Comparison of ENCODE assay signal across 13 cellular contexts in the genomic region with DNA sequence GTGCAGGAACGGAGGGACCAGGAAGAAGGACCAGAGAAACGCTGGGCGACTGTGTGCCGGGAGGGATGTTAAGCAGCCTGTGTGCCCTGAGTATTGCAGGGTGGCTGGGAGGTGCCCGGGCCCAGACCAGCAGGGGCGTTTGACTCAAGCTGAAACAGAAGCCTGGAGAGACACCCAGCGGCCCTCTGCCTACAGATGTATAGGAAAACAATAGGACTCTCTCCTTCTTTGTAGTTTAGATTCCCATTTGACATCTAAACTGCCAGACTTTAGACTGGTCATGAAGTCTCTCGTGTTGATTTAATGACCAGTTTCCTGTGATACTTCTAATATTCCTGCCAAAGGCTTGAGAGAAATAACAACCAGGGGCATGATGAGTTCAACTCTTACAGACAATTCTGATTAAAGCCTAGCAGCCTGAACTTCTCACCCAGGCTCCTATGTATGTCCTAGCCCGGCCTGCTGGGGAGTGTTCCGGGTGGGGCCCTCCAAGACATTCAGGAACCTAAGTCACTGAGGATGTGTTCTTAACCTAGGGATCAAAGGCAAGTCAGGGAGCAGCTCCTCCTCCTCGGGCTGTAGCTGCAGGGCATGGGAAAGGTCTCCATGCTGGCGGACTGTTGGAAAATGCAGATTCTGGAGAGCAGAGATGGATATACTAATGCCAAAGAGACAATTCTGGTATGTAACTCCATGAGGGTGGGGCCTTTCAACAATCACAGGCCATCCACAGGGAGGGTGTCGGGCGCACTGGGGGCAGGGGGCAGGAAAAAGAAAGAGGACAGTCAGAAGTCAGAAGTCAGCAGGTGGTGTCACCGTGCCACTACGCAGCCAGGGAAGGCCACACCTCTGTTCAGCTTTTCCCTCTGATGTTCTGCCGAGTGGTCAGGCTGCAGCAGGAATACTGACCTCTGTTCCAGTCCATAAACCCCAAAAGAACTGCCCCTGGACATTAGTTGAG.
DNase-seq lines count a peak whose midpoint lies in the region; ATAC-seq and TF ChIP-seq lines count a peak whose summit lies in the region.
"Had no signal": no experiment of that assay in that cellular context is flagged by ENCODE, and none has a peak within 500 bp of the region (broad histone marks: within the 10 kb centered on the region; RNA-seq: fewer than 3 reads in every experiment).

No MANE protein-coding gene starts in this region.

- H3K9ac ChIP-seq in Karpas-422 (ENCODE audit: low read length) = no peak overlapping the region

- no peak overlapping the region for H3K27ac Mint-ChIP-seq in stimulated activated naive B cell treated with anti-CD40 and anti-IgM and Interleukin-4, amounts not matched to agents 10 μg/mL and 1 μg/mL and 100 μg/mL, for 72 hours
- no peak overlapping the region for H3K27ac Mint-ChIP-seq in activated T-helper 2 cell treated with anti-CD3 and anti-CD28 coated beads, Interferon-gamma antibody, Interleukin-2, Interleukin-4, amounts not matched to agents 10 μg/mL and 5 μg/mL and 100 μg/mL, durations not matched to agents 14 hours and 24 hours and 36 hours

- intact Hi-C loops in spleen (cut with DNase I; ENCODE audit: low total_unique reads) = no loop called here
- intact Hi-C loops in activated T-helper 2 cell treated with anti-CD3 and anti-CD28 coated beads, Interferon-gamma antibody, Interleukin-2, Interleukin-4, amounts not matched to agents 10 μg/mL and 5 μg/mL and 100 μg/mL, durations not matched to agents 14 hours and 24 hours and 36 hours (cut with micrococcal nuclease) = no loop called here

- no peak overlapping the region for H3K27ac ChIP-seq in Karpas-422 (ENCODE audit: low read length)
- peak overlapping the region in 5 of 8 donors; percentile 42 to 66 (median 53) for H3K27ac ChIP-seq in spleen
- H3K27ac ChIP-seq: HL-60, neutrophil had no signal

- H3K36me3 Mint-ChIP-seq in stimulated activated naive B cell treated with anti-CD40 and anti-IgM and Interleukin-4, amounts not matched to agents 10 μg/mL and 1 μg/mL and 100 μg/mL, for 72 hours = no peaks in the 10 kb centered on the region
- peaks cover 2% of the 10 kb centered on the region for H3K36me3 Mint-ChIP-seq in activated T-helper 2 cell treated with anti-CD3 and anti-CD28 coated beads, Interferon-gamma antibody, Interleukin-2, Interleukin-4, amounts not matched to agents 10 μg/mL and 5 μg/mL and 100 μg/mL, durations not matched to agents 14 hours and 24 hours and 36 hours (ENCODE audit: low read depth)

- no peak for ATAC-seq in stimulated activated naive B cell treated with anti-CD40 and anti-IgM and Interleukin-4, amounts not matched to agents 10 μg/mL and 1 μg/mL and 100 μg/mL, for 72 hours (replicated peaks)
- ATAC-seq in HG02588 (IDR thresholded peaks at IDR 0.05; ENCODE audit: unreplicated experiment) = no peak

- H3K4me1 ChIP-seq in Karpas-422 (ENCODE audit: low read length) (no peaks in the 10 kb centered on the region), spleen (peaks cover 0 to 11% (median 0%) of the 10 kb centered on the region in 6 donors)

- H2AFZ ChIP-seq in Karpas-422 (ENCODE audit: low read length) = no peak overlapping the region

- no peak for TF ChIP-seq CTCF in spleen (IDR thresholded peaks at IDR 0.05 in 8 of 11, conservative IDR thresholded peaks at IDR 0.05 in 3 of 11)

- H3K4me2 ChIP-seq in Karpas-422 (ENCODE audit: low read depth, low read length, poor library complexity, severe bottlenecking) = no peak overlapping the region

- DNase-seq in Karpas-422 (peak; percentile 46), dermis blood vessel endothelial cell (peak; percentile 92), kidney tubule cell (ENCODE audit: low spot score) (peak; percentile 25), spleen (no peak), SIG-M5 (lab: John Stamatoyannopoulos, UW) (no peak)
- DNase-seq in stimulated activated naive B cell treated with anti-CD40 and anti-IgM and Interleukin-4, amounts not matched to agents 10 μg/mL and 1 μg/mL and 100 μg/mL, for 72 hours = no peak
- DNase-seq in activated T-helper 2 cell treated with anti-CD3 and anti-CD28 coated beads, Interferon-gamma antibody, Interleukin-2, Interleukin-4, amounts not matched to agents 10 μg/mL and 5 μg/mL and 100 μg/mL, durations not matched to agents 14 hours and 24 hours and 36 hours (ENCODE audit: low spot score) = no peak
- DNase-seq: activated CD4-positive, alpha-beta T cell treated with anti-CD3 and anti-CD28 coated beads, Interleukin-2, amount 50 U/mL, for 1 hour; NCI-H1417; SHP77 had no signal

- no peaks in the 10 kb centered on the region for H3K9me3 Mint-ChIP-seq in stimulated activated naive B cell treated with anti-CD40 and anti-IgM and Interleukin-4, amounts not matched to agents 10 μg/mL and 1 μg/mL and 100 μg/mL, for 72 hours
- no peaks in the 10 kb centered on the region for H3K9me3 Mint-ChIP-seq in activated T-helper 2 cell treated with anti-CD3 and anti-CD28 coated beads, Interferon-gamma antibody, Interleukin-2, Interleukin-4, amounts not matched to agents 10 μg/mL and 5 μg/mL and 100 μg/mL, durations not matched to agents 14 hours and 24 hours and 36 hours

- H3K36me3 ChIP-seq in Karpas-422 (ENCODE audit: insufficient read depth, low read length) = no peaks in the 10 kb centered on the region
- H3K36me3 ChIP-seq in spleen = no peaks in the 10 kb centered on the region
- H3K36me3 ChIP-seq: neutrophil had no signal

- H3K4me3 Mint-ChIP-seq in stimulated activated naive B cell treated with anti-CD40 and anti-IgM and Interleukin-4, amounts not matched to agents 10 μg/mL and 1 μg/mL and 100 μg/mL, for 72 hours = no peak overlapping the region
- H3K4me3 Mint-ChIP-seq in activated T-helper 2 cell treated with anti-CD3 and anti-CD28 coated beads, Interferon-gamma antibody, Interleukin-2, Interleukin-4, amounts not matched to agents 10 μg/mL and 5 μg/mL and 100 μg/mL, durations not matched to agents 14 hours and 24 hours and 36 hours (ENCODE audit: low read depth) = no peak overlapping the region

- H3K9me3 ChIP-seq in Karpas-422 (ENCODE audit: low read length) = no peaks in the 10 kb centered on the region
- no peaks in the 10 kb centered on the region for H3K9me3 ChIP-seq in spleen
- H3K9me3 ChIP-seq: neutrophil had no signal

- H4K20me1 ChIP-seq in Karpas-422 (ENCODE audit: insufficient read depth, low read depth, low read length) = no peaks in the 10 kb centered on the region

- H3K27me3 Mint-ChIP-seq in stimulated activated naive B cell treated with anti-CD40 and anti-IgM and Interleukin-4, amounts not matched to agents 10 μg/mL and 1 μg/mL and 100 μg/mL, for 72 hours = peaks cover 4 to 9% of the 10 kb centered on the region in 2 donors
- H3K27me3 Mint-ChIP-seq in activated T-helper 2 cell treated with anti-CD3 and anti-CD28 coated beads, Interferon-gamma antibody, Interleukin-2, Interleukin-4, amounts not matched to agents 10 μg/mL and 5 μg/mL and 100 μg/mL, durations not matched to agents 14 hours and 24 hours and 36 hours (ENCODE audit: low read depth) = no peaks in the 10 kb centered on the region

- no peaks in the 10 kb centered on the region for H3K79me2 ChIP-seq in Karpas-422 (ENCODE audit: low read length)

- no peak for TF ChIP-seq POLR2A in spleen (IDR thresholded peaks at IDR 0.05)

- no peaks in the 10 kb centered on the region for H3K27me3 ChIP-seq in Karpas-422 (ENCODE audit: low read length)
- H3K27me3 ChIP-seq in spleen (replicated peaks in 1 of 7) = no peaks in the 10 kb centered on the region
- H3K27me3 ChIP-seq: neutrophil had no signal

- no peaks in the 10 kb centered on the region for H3K4me1 Mint-ChIP-seq in stimulated activated naive B cell treated with anti-CD40 and anti-IgM and Interleukin-4, amounts not matched to agents 10 μg/mL and 1 μg/mL and 100 μg/mL, for 72 hours
- H3K4me1 Mint-ChIP-seq in activated T-helper 2 cell treated with anti-CD3 and anti-CD28 coated beads, Interferon-gamma antibody, Interleukin-2, Interleukin-4, amounts not matched to agents 10 μg/mL and 5 μg/mL and 100 μg/mL, durations not matched to agents 14 hours and 24 hours and 36 hours (ENCODE audit: low read depth) = no peaks in the 10 kb centered on the region

- H3K4me3 ChIP-seq in Karpas-422 (ENCODE audit: low read length) (no peak overlapping the region), spleen (no peak overlapping the region)

- H3K9me2 ChIP-seq in Karpas-422 (replicated peaks; ENCODE audit: insufficient read depth, low read length) = no peaks in the 10 kb centered on the region

- 72 to 86% (median 76%) methylated on average over 17 of the region's 17 CpGs for WGBS in spleen, 5 donors

Comparison
In these comparisons a context has a peak if more than half of its experiments do, and no peak if none do; other contexts are left out.
1. DNase-seq: peak in Karpas-422 (single experiment), dermis blood vessel endothelial cell (single experiment) and kidney tubule cell (single experiment); none in spleen (single experiment), stimulated activated naive B cell treated with anti-CD40 and anti-IgM and Interleukin-4, amounts not matched to agents 10 μg/mL and 1 μg/mL and 100 μg/mL, for 72 hours (single experiment), SIG-M5 (single experiment) and activated T-helper 2 cell treated with anti-CD3 and anti-CD28 coated beads, Interferon-gamma antibody, Interleukin-2, Interleukin-4, amounts not matched to agents 10 μg/mL and 5 μg/mL and 100 μg/mL, durations not matched to agents 14 hours and 24 hours and 36 hours (single experiment).